Comparison of ENCODE assay signal across 17 cellular contexts in genomic region chr6:131470549-131470948, GRCh38.
A peak's percentile ranks its signal among the peaks of the same experiment; 100 is the strongest.
DNase-seq lines count a peak whose midpoint lies in the region; ATAC-seq, FAIRE-seq and TF ChIP-seq lines count a peak whose summit lies in the region.
"Had no signal": no experiment of that assay in that cellular context is flagged by ENCODE, and none has a peak within 500 bp of the region (broad histone marks: within the 10 kb centered on the region; RNA-seq: fewer than 3 reads in every experiment).

No MANE protein-coding gene starts in this region.

- no peaks in the 10 kb centered on the region for H3K27me3 ChIP-seq in bronchial epithelial cell (ENCODE audit: control insufficient read depth, insufficient read depth, low read length)

- H3K36me3 Mint-ChIP-seq in stimulated activated naive B cell treated with anti-CD40 and anti-IgM and Interleukin-4, amounts not matched to agents 10 μg/mL and 1 μg/mL and 100 μg/mL, for 72 hours, result no peaks in the 10 kb centered on the region
- H3K36me3 Mint-ChIP-seq: CD14-positive monocyte had no signal

- H3K27me3 Mint-ChIP-seq in stimulated activated naive B cell treated with anti-CD40 and anti-IgM and Interleukin-4, amounts not matched to agents 10 μg/mL and 1 μg/mL and 100 μg/mL, for 72 hours, result no peaks in the 10 kb centered on the region

- no peaks in the 10 kb centered on the region for H3K4me1 Mint-ChIP-seq in stimulated activated naive B cell treated with anti-CD40 and anti-IgM and Interleukin-4, amounts not matched to agents 10 μg/mL and 1 μg/mL and 100 μg/mL, for 72 hours
- H3K4me1 Mint-ChIP-seq: CD14-positive monocyte had no signal

- FAIRE-seq in bronchial epithelial cell (lab: Jason Lieb, UNC), result no peak
- FAIRE-seq: GM12892, H54 had no signal

- H3K36me3 ChIP-seq in bronchial epithelial cell (ENCODE audit: control insufficient read depth, insufficient read depth, low read length), result no peaks in the 10 kb centered on the region
- H3K36me3 ChIP-seq: SJSA1 had no signal

- ATAC-seq in HG02623 (IDR thresholded peaks at IDR 0.05; ENCODE audit: unreplicated experiment), result no peak
- no peak for ATAC-seq in stimulated activated naive B cell treated with anti-CD40 and anti-IgM and Interleukin-4, amounts not matched to agents 10 μg/mL and 1 μg/mL and 100 μg/mL, for 72 hours (replicated peaks)
- ATAC-seq in HG03039 (IDR thresholded peaks at IDR 0.05; ENCODE audit: unreplicated experiment), result no peak

- H3K9me3 Mint-ChIP-seq in stimulated activated naive B cell treated with anti-CD40 and anti-IgM and Interleukin-4, amounts not matched to agents 10 μg/mL and 1 μg/mL and 100 μg/mL, for 72 hours, result peaks cover 3 to 4% of the 10 kb centered on the region in 2 donors

- H3K27ac Mint-ChIP-seq in stimulated activated naive B cell treated with anti-CD40 and anti-IgM and Interleukin-4, amounts not matched to agents 10 μg/mL and 1 μg/mL and 100 μg/mL, for 72 hours, result no peak overlapping the region
- H3K27ac Mint-ChIP-seq: CD14-positive monocyte, HFFc6 had no signal

- H3K4me3 ChIP-seq in bronchial epithelial cell (ENCODE audit: low read depth, low read length), result no peak overlapping the region
- H3K4me3 ChIP-seq: PC-9, SJSA1 had no signal

- no peak overlapping the region for H3K4me3 Mint-ChIP-seq in stimulated activated naive B cell treated with anti-CD40 and anti-IgM and Interleukin-4, amounts not matched to agents 10 μg/mL and 1 μg/mL and 100 μg/mL, for 72 hours
- H3K4me3 Mint-ChIP-seq: CD14-positive monocyte, HFFc6 had no signal

- TF ChIP-seq CTCF in bronchial epithelial cell (IDR thresholded peaks at IDR 0.05; ENCODE audit: insufficient read depth, low read length, severe bottlenecking), result no peak

- DNase-seq in ELR (ENCODE audit: low read depth) (peak; percentile 7), NCI-H1436 treated with DMSO at 0.1 percent for 48 hours (lab: John Stamatoyannopoulos, UW) (peak; percentile 48), bronchial epithelial cell (ENCODE audit: low read depth) (peak; percentile 23), occipital lobe (lab: John Stamatoyannopoulos, UW) (peak; percentile 30)
- no peak for DNase-seq in stimulated activated naive B cell treated with anti-CD40 and anti-IgM and Interleukin-4, amounts not matched to agents 10 μg/mL and 1 μg/mL and 100 μg/mL, for 72 hours
- DNase-seq: HFFc6, IMR-90, Karpas-422, NCI-H446, NCI-H82, PC-9 had no signal
